In the genomic region with DNA sequence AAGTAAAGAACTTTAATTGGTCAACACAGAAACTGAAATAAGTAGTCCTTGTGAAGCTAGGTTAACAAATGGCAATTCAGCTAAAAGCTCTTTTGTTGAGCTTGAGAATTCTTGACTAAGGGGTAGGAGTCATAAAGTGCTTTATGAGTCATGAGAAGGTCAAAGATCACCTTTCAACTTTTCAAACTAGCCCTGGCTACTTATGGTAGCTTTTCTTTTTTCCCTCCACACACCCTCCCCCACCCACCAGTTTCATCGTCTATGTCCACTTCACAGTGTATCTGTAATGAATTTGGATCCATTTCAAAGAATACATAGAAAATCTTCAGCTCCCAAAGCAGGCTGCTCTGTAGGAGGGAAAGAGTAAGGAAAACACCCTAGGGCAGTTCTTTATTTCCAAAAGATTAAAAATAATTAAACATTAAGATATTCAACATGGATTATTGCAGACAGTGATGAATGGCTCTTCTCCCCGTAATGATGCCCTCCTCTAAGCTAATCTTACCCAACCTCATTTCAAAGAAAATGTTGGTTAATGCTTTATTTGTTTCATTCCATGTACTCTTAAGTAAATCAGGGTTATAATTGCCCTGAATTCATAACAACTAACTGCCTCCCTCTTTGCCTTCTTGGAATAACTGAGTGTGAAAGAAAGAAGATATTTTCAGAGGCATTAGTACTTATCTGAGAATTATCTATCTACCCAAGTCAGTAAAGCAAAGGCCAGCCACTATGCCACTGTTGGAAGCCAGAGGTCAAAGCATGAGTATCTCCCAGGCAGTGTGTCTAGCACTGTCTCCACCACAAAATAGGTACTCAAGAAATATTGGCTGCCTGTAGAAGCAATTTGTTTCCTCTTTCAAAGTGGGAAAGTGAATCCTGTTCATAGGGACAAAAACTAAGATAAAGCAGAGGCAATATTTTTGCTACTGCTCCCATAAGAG, we compare ENCODE assay signal across 10 cellular contexts.
DNase-seq lines count a peak whose midpoint lies in the region; ATAC-seq and TF ChIP-seq lines count a peak whose summit lies in the region.
"Had no signal": no experiment of that assay in that cellular context is flagged by ENCODE, and none has a peak within 500 bp of the region (broad histone marks: within the 10 kb centered on the region; RNA-seq: fewer than 3 reads in every experiment).

No MANE protein-coding gene starts in this region.

- no peak overlapping the region for H3K27ac ChIP-seq in SK-N-MC
- no peak overlapping the region for H3K27ac ChIP-seq in ascending aorta
- H3K27ac ChIP-seq: neutrophil had no signal

- H3K9me3 ChIP-seq in SK-N-MC (ENCODE audit: low read depth, low read length) (no peaks in the 10 kb centered on the region), ascending aorta (no peaks in the 10 kb centered on the region)
- H3K9me3 ChIP-seq: neutrophil had no signal

- H3K4me3 ChIP-seq in SK-N-MC (no peak overlapping the region; the same call in 1 of the 2 replicates), fibroblast of villous mesenchyme (ENCODE audit: low read depth, low read length) (no peak overlapping the region), skeletal muscle cell (ENCODE audit: low read depth, low read length) (no peak overlapping the region), ascending aorta (no peak overlapping the region)

- TF ChIP-seq CTCF in fibroblast of villous mesenchyme (IDR thresholded peaks at IDR 0.05; ENCODE audit: insufficient read depth, low read depth, low read length) (no peak), ascending aorta (IDR thresholded peaks at IDR 0.05) (no peak)

- DNase-seq in HCEC 1CT (peak; percentile 76), SK-N-MC (ENCODE audit: low read depth, low spot score) (peak; percentile 48), fibroblast of villous mesenchyme (ENCODE audit: low read depth) (peak; percentile 75), skeletal muscle cell (ENCODE audit: low read depth) (peak; percentile 65), ascending aorta (ENCODE audit: low spot score in 2 of 2) (no peak)
- DNase-seq in activated CD4-positive, alpha-beta T cell treated with anti-CD3 and anti-CD28 coated beads, Interleukin-2, amount 50 U/mL, for 4 hours = no peak
- no peak for DNase-seq in stimulated activated naive CD8-positive, alpha-beta T cell treated with anti-CD3 and anti-CD28 coated beads, Interleukin-15, Interleukin-2, amounts not matched to agents 100 U/mL and 50 U/mL, for 24 hours
- DNase-seq in stimulated activated CD8-positive, alpha-beta memory T cell treated with anti-CD3 and anti-CD28 coated beads, Interleukin-4, amount 100 ng/mL, for 48 hours = no peak
- DNase-seq: NCI-H2171 treated with DMSO at 0.1 percent for 48 hours had no signal

- ATAC-seq in stimulated activated naive CD8-positive, alpha-beta T cell treated with anti-CD3 and anti-CD28 coated beads, Interleukin-15, Interleukin-2, amounts not matched to agents 100 U/mL and 50 U/mL, for 24 hours = no peak

- no peak overlapping the region for H3K9ac ChIP-seq in SK-N-MC (ENCODE audit: insufficient read length)

- H3K4me1 ChIP-seq in ascending aorta = no peaks in the 10 kb centered on the region

- H3K27me3 ChIP-seq in ascending aorta = no peaks in the 10 kb centered on the region
- H3K27me3 ChIP-seq: neutrophil had no signal

- intact Hi-C loops in ascending aorta (cut with DNase I) = no loop called here

- no peaks in the 10 kb centered on the region for H3K36me3 ChIP-seq in SK-N-MC (ENCODE audit: insufficient read depth, low read length)
- H3K36me3 ChIP-seq in ascending aorta = no peaks in the 10 kb centered on the region
- H3K36me3 ChIP-seq: neutrophil had no signal

Comparison
In these comparisons a context has a peak if more than half of its experiments do, and no peak if none do; other contexts are left out.
1. DNase-seq: peak in HCEC 1CT (single experiment), SK-N-MC (single experiment), fibroblast of villous mesenchyme (single experiment) and skeletal muscle cell (single experiment); none in activated CD4-positive, alpha-beta T cell treated with anti-CD3 and anti-CD28 coated beads, Interleukin-2, amount 50 U/mL, for 4 hours (0 of 2), ascending aorta (0 of 2), stimulated activated naive CD8-positive, alpha-beta T cell treated with anti-CD3 and anti-CD28 coated beads, Interleukin-15, Interleukin-2, amounts not matched to agents 100 U/mL and 50 U/mL, for 24 hours (single experiment) and stimulated activated CD8-positive, alpha-beta memory T cell treated with anti-CD3 and anti-CD28 coated beads, Interleukin-4, amount 100 ng/mL, for 48 hours (single experiment).